ENCODE assay signal across 11 cellular contexts in genomic region chr17:1004769-1005295, GRCh38. TPM values are rescaled to one million over a fixed set of nuclear protein-coding genes. Genes with fewer than 3 reads are reported as not detected.
A peak's percentile ranks its signal among the peaks of the same experiment; 100 is the strongest.
DNase-seq lines count a peak whose midpoint lies in the region; ATAC-seq, FAIRE-seq and TF ChIP-seq lines count a peak whose summit lies in the region.
"Had no signal": no experiment of that assay in that cellular context is flagged by ENCODE, and none has a peak within 500 bp of the region (broad histone marks: within the 10 kb centered on the region; RNA-seq: fewer than 3 reads in every experiment).

No MANE protein-coding gene starts in this region.

- peaks cover 48 to 97% (median 93%) of the 10 kb centered on the region in 4 donors for H3K36me3 ChIP-seq in stomach

- 27 to 61% (median 44%) methylated on average over 10 to 13 of the region's 13 CpGs for WGBS in stomach, 5 donors

- H3K4me1 ChIP-seq in stomach: peaks cover 59 to 96% (median 81%) of the 10 kb centered on the region in 4 donors

- TF ChIP-seq CTCF in stomach (IDR thresholded peaks at IDR 0.05) (no peak), D721Med (IDR thresholded peaks at IDR 0.05; ENCODE audit: insufficient read depth, missing control alignments) (no peak)

- TF ChIP-seq POLR2A in stomach (IDR thresholded peaks at IDR 0.05): no peak

- intact Hi-C loops in stomach (cut with DNase I; ENCODE audit: low total_unique reads): loop anchor here (10.0 kb wide), 1 partner anchor 50 kb away; no protein-coding TSS in a partner anchor

- no peaks in the 10 kb centered on the region for H3K9me3 ChIP-seq in stomach

- peaks cover 14% of the 10 kb centered on the region for H3K4me1 Mint-ChIP-seq in activated T-cell treated with anti-CD3 and anti-CD28 coated beads, Interleukin-2, amount 50 U/mL, for 24 hours (ENCODE audit: low read depth)
- H3K4me1 Mint-ChIP-seq in activated T-helper 17 cell treated with anti-CD3 and anti-CD28 coated beads, Interleukin-2, amount 50 U/mL, for 72 hours: no peaks in the 10 kb centered on the region

- H3K27me3 Mint-ChIP-seq in activated T-cell treated with anti-CD3 and anti-CD28 coated beads, Interleukin-2, amount 50 U/mL, for 24 hours: no peaks in the 10 kb centered on the region
- no peaks in the 10 kb centered on the region for H3K27me3 Mint-ChIP-seq in activated T-helper 17 cell treated with anti-CD3 and anti-CD28 coated beads, Interleukin-2, amount 50 U/mL, for 72 hours

- no peaks in the 10 kb centered on the region for H3K9me3 Mint-ChIP-seq in activated T-cell treated with anti-CD3 and anti-CD28 coated beads, Interleukin-2, amount 50 U/mL, for 24 hours
- H3K9me3 Mint-ChIP-seq in activated T-helper 17 cell treated with anti-CD3 and anti-CD28 coated beads, Interleukin-2, amount 50 U/mL, for 72 hours: no peaks in the 10 kb centered on the region

- peaks cover 82% of the 10 kb centered on the region for H3K36me3 Mint-ChIP-seq in activated T-cell treated with anti-CD3 and anti-CD28 coated beads, Interleukin-2, amount 50 U/mL, for 24 hours (ENCODE audit: low read depth)
- H3K36me3 Mint-ChIP-seq in activated T-helper 17 cell treated with anti-CD3 and anti-CD28 coated beads, Interleukin-2, amount 50 U/mL, for 72 hours (ENCODE audit: low read depth): peaks cover 66% of the 10 kb centered on the region

- DNase-seq in activated T-cell treated with anti-CD3 and anti-CD28 coated beads, Interleukin-2, amount 50 U/mL, for 24 hours: no peak
- DNase-seq in activated T-cell treated with anti-CD3 and anti-CD28 coated beads, Interleukin-2, amount 50 U/mL, for 48 hours: no peak
- DNase-seq in stomach (peak; percentile 51), NCI-H446 treated with DMSO at 0.1 percent for 48 hours (lab: John Stamatoyannopoulos, UW) (no peak), D721Med (ENCODE audit: insufficient read length, low spot score) (no peak)
- DNase-seq in NK-92 treated with Interleukin-12 subunit alpha and Interleukin-12 subunit beta, amount 100 ng/mL, for 24 hours (lab: John Stamatoyannopoulos, UW): no peak
- DNase-seq: NCI-H1048, SHP77 treated with DMSO at 0.1 percent for 48 hours had no signal

- H3K27ac Mint-ChIP-seq in activated T-cell treated with anti-CD3 and anti-CD28 coated beads, Interleukin-2, amount 50 U/mL, for 24 hours: peak overlapping the region; percentile 74
- peak overlapping the region; percentile 50 for H3K27ac Mint-ChIP-seq in activated T-helper 17 cell treated with anti-CD3 and anti-CD28 coated beads, Interleukin-2, amount 50 U/mL, for 72 hours

- no peak for TF ChIP-seq EP300 in stomach (IDR thresholded peaks at IDR 0.05)

- no peak overlapping the region for H3K4me3 Mint-ChIP-seq in activated T-cell treated with anti-CD3 and anti-CD28 coated beads, Interleukin-2, amount 50 U/mL, for 24 hours
- no peak overlapping the region for H3K4me3 Mint-ChIP-seq in activated T-helper 17 cell treated with anti-CD3 and anti-CD28 coated beads, Interleukin-2, amount 50 U/mL, for 72 hours

- FAIRE-seq in D721Med (lab: Jason Lieb, UNC): no peak

- H3K27ac ChIP-seq in layer of hippocampus (ENCODE audit: low read depth, low read length) (peak overlapping the region; percentile 81), stomach (peak overlapping the region; percentile 86 to 91 (median 89))
- H3K27ac ChIP-seq: HL-60 had no signal

- ATAC-seq in activated T-helper 17 cell treated with anti-CD3 and anti-CD28 coated beads, Interleukin-2, amount 50 U/mL, for 72 hours (replicated peaks): no peak

- H3K27me3 ChIP-seq in layer of hippocampus (ENCODE audit: control insufficient read depth, insufficient read depth, low read length) (peaks cover 2% of the 10 kb centered on the region), stomach (no peaks in the 10 kb centered on the region)

- H3K4me3 ChIP-seq in stomach: no peak overlapping the region

RNA-seq across cellular contexts. Expression of gene TIMM22, which starts 7.9 kb away (rescaled TPM):
- total RNA-seq in activated T-helper 17 cell treated with anti-CD3 and anti-CD28 coated beads, Interleukin-2, amount 50 U/mL, for 72 hours: 10 to 100 TPM in 1 of 2 donors, 1 to 10 TPM in 1; 6.6 to 12.9 TPM
- 10 to 100 TPM in 2 of 5 donors, 1 to 10 TPM in 2, under 1 TPM in 1; 0.29 to 22.6 (median 8.9) TPM for total RNA-seq in stomach
- 1 to 10 TPM; 7.3 to 9.5 (median 8.6) TPM for polyA plus RNA-seq in stomach

RNA-seq across cellular contexts. Expression of gene NXN, which starts 25.3 kb away (rescaled TPM):
- under 1 TPM; 0.37 to 0.95 TPM for total RNA-seq in activated T-helper 17 cell treated with anti-CD3 and anti-CD28 coated beads, Interleukin-2, amount 50 U/mL, for 72 hours
- 10 to 100 TPM; 21.0 to 47.8 (median 26.9) TPM for total RNA-seq in stomach
- 10 to 100 TPM; 17.9 to 33.8 (median 23.2) TPM for polyA plus RNA-seq in stomach

Comparison
In these comparisons a context has a peak if more than half of its experiments do, and no peak if none do; other contexts are left out.
1. RNA of gene NXN, which starts 25.3 kb away (total RNA-seq): 21.0 to 47.8 TPM in stomach; 0.37 to 0.95 TPM in activated T-helper 17 cell treated with anti-CD3 and anti-CD28 coated beads, Interleukin-2, amount 50 U/mL, for 72 hours; every median in the first group is over 10 times any median in the second.